Comparison of ENCODE assay signal across 8 cellular contexts in the genomic region with DNA sequence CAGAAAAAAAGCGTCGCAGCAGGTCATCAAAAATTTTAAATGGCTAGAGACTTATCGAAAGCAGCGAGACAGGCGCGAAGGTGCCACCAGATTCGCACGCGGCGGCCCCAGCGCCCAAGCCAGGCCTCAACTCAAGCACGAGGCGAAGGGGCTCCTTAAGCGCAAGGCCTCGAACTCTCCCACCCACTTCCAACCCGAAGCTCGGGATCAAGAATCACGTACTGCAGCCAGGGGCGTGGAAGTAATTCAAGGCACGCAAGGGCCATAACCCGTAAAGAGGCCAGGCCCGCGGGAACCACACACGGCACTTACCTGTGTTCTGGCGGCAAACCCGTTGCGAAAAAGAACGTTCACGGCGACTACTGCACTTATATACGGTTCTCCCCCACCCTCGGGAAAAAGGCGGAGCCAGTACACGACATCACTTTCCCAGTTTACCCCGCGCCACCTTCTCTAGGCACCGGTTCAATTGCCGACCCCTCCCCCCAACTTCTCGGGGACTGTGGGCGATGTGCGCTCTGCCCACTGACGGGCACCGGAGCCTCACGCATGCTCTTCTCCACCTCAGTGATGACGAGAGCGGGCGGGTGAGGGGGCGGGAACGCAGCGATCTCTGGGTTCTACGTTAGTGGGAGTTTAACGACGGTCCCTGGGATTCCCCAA. TPM values are rescaled to one million over a fixed set of nuclear protein-coding genes. Genes with fewer than 3 reads are reported as not detected.
DNase-seq lines count a peak whose midpoint lies in the region; FAIRE-seq and TF ChIP-seq lines count a peak whose summit lies in the region.

A gene (minus strand): TSS at position 345 of the 663 bp plus-strand sequence. CDS start 1,006 bp downstream, outside the sequence.

- H3K27ac Mint-ChIP-seq in activated naive CD4-positive, alpha-beta T cell treated with anti-CD3 and anti-CD28 coated beads for 36 hours = peak within 1 kb of the TSS; percentile 99

- FAIRE-seq in frontal cortex (lab: Jason Lieb, UNC) = no peak

- H3K9me3 ChIP-seq in HEK293 (ENCODE audit: control insufficient read depth, insufficient read depth, low read depth, low read length) = no peaks in the 10 kb centered on the region
- no peaks in the 10 kb centered on the region for H3K9me3 ChIP-seq in neutrophil

- no peaks in the 10 kb centered on the region for H3K4me1 ChIP-seq in HEK293 (ENCODE audit: control insufficient read depth, insufficient read depth, low read length)
- peaks cover 54 to 60% of the 10 kb centered on the region in 2 experiments for H3K4me1 ChIP-seq in neutrophil (ENCODE audit: control insufficient read depth in 1 of 2, insufficient read depth in 1 of 2, low read depth in 1 of 2, low read length in 1 of 2)

- intact Hi-C loops in activated naive CD4-positive, alpha-beta T cell treated with anti-CD3 and anti-CD28 coated beads for 36 hours (cut with micrococcal nuclease) = loop anchor here (1.0 to 5.0 kb wide), 12 partner anchors 39 to 1764 kb away; a partner anchor contains a TSS

- CTCF ChIA-PET in HEK293 (lab: Yijun Ruan, JAX) = interaction anchor here (1.0 to 3.0 kb wide), 6 partner anchors 13 to 132 kb away, joined by 3 to 19 read pairs (median 5); a partner anchor contains a TSS
- CTCF ChIA-PET in activated naive CD4-positive, alpha-beta T cell treated with anti-CD3 and anti-CD28 coated beads for 36 hours (lab: Charles Lee) = interaction anchor here (0.6 to 3.4 kb wide), 8 partner anchors 12 to 132 kb away, joined by 3 to 16 read pairs (median 4); a partner anchor contains a TSS

- H3K4me3 ChIP-seq in HEK293 (ENCODE audit: low read depth, low read length) = peak within 1 kb of the TSS; percentile 80
- H3K4me3 ChIP-seq in neutrophil (ENCODE audit: low read depth in 1 of 2, low read length in 1 of 2) = peak within 1 kb of the TSS; percentile 88 to 98

- H3K4me3 Mint-ChIP-seq in activated naive CD4-positive, alpha-beta T cell treated with anti-CD3 and anti-CD28 coated beads for 36 hours = peak within 1 kb of the TSS; percentile 93

- peak; percentile 20; the same call in 1 of the 2 replicates for TF ChIP-seq CTCF in HEK293 (tag by site-specific recombination; IDR thresholded peaks at IDR 0.05)
- TF ChIP-seq CTCF in neutrophil (IDR thresholded peaks at IDR 0.05) = peak; percentile 46

- peaks cover 47% of the 10 kb centered on the region for H3K36me3 Mint-ChIP-seq in activated naive CD4-positive, alpha-beta T cell treated with anti-CD3 and anti-CD28 coated beads for 36 hours (ENCODE audit: low read depth)

- H3K27me3 Mint-ChIP-seq in activated naive CD4-positive, alpha-beta T cell treated with anti-CD3 and anti-CD28 coated beads for 36 hours (ENCODE audit: low read depth) = peaks cover 4% of the 10 kb centered on the region

- H3K36me3 ChIP-seq in HEK293 (ENCODE audit: control insufficient read depth in 2 of 2, insufficient read depth in 1 of 2, low read length in 2 of 2) = peaks cover 6 to 49% of the 10 kb centered on the region in 2 experiments; a peak in 2 of 3 replicates
- peaks cover 35% of the 10 kb centered on the region for H3K36me3 ChIP-seq in neutrophil

- no peaks in the 10 kb centered on the region for H3K9me3 Mint-ChIP-seq in activated naive CD4-positive, alpha-beta T cell treated with anti-CD3 and anti-CD28 coated beads for 36 hours

- DNase-seq in GDM1 (lab: John Stamatoyannopoulos, UW) (peak; percentile 99), MV-4-11 (lab: John Stamatoyannopoulos, UW) (peak; percentile 99), SK-N-DZ (ENCODE audit: low spot score) (peak; percentile 99), frontal cortex (ENCODE audit: low spot score in 2 of 2) (peak; percentile 91 to 95), substantia nigra (lab: John Stamatoyannopoulos, UW) (peak; percentile 93 to 100 (median 99))
- peak; percentile 100 for DNase-seq in activated naive CD4-positive, alpha-beta T cell treated with anti-CD3 and anti-CD28 coated beads for 36 hours

- POLR2A ChIA-PET in HEK293 (lab: Yijun Ruan, JAX) = interaction anchor here (0.5 to 5.9 kb wide), 41 partner anchors 9 to 1723 kb away, joined by 3 to 88 read pairs (median 4); a partner anchor contains a TSS

- H3K27ac ChIP-seq in HEK293 (ENCODE audit: extremely low read depth, low read depth, low read length) (peak within 1 kb of the TSS; percentile 94), neutrophil (peak within 1 kb of the TSS; percentile 95), substantia nigra (ENCODE audit: low read depth, low read length, poor library complexity, severe bottlenecking) (peak within 1 kb of the TSS; percentile 98)

- H3K4me1 Mint-ChIP-seq in activated naive CD4-positive, alpha-beta T cell treated with anti-CD3 and anti-CD28 coated beads for 36 hours (ENCODE audit: low read depth) = peaks cover 33% of the 10 kb centered on the region

- H3K27me3 ChIP-seq in neutrophil = no peaks in the 10 kb centered on the region

TF ChIP-seq in HEK293, 187 proteins besides CTCF, POLR2A, EP300 and RAD21 (continues in another document):
- no peak for TF ChIP-seq ZNF214 (tag by site-specific recombination; IDR thresholded peaks at IDR 0.05; ENCODE audit: borderline replicate concordance)
- TF ChIP-seq ZNF324 (tag by site-specific recombination; IDR thresholded peaks at IDR 0.05) = peak; percentile 78
- peak; percentile 58; the same call in 1 of the 2 replicates for TF ChIP-seq ZNF768 (tag by site-specific recombination; IDR thresholded peaks at IDR 0.05)
- TF ChIP-seq, protein P1, sequence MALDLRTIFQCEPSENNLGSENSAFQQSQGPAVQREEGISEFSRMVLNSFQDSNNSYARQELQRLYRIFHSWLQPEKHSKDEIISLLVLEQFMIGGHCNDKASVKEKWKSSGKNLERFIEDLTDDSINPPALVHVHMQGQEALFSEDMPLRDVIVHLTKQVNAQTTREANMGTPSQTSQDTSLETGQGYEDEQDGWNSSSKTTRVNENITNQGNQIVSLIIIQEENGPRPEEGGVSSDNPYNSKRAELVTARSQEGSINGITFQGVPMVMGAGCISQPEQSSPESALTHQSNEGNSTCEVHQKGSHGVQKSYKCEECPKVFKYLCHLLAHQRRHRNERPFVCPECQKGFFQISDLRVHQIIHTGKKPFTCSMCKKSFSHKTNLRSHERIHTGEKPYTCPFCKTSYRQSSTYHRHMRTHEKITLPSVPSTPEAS (tag by site-specific recombination; IDR thresholded peaks at IDR 0.05) = peak; percentile 40
- TF ChIP-seq, protein P2, sequence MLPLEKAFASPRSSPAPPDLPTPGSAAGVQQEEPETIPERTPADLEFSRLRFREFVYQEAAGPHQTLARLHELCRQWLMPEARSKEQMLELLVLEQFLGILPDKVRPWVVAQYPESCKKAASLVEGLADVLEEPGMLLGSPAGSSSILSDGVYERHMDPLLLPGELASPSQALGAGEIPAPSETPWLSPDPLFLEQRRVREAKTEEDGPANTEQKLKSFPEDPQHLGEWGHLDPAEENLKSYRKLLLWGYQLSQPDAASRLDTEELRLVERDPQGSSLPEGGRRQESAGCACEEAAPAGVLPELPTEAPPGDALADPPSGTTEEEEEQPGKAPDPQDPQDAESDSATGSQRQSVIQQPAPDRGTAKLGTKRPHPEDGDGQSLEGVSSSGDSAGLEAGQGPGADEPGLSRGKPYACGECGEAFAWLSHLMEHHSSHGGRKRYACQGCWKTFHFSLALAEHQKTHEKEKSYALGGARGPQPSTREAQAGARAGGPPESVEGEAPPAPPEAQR (tag by site-specific recombination; IDR thresholded peaks at IDR 0.05) = 0 out of 2 replicates have a peak, but pooled peaks have one; percentile 36
- 0 out of 2 replicates have a peak, but pooled peaks have one; percentile 16 for TF ChIP-seq BCL11B (tag by site-specific recombination; IDR thresholded peaks at IDR 0.05; ENCODE audit: low read depth)
- no peak for TF ChIP-seq ZNF747 (tag by site-specific recombination; IDR thresholded peaks at IDR 0.05)
- 0 out of 2 replicates have a peak, but pooled peaks have one; percentile 51 for TF ChIP-seq HOXD13 (CRISPR knock-in tag; IDR thresholded peaks at IDR 0.05; ENCODE audit: borderline replicate concordance)
- TF ChIP-seq ZFP41 (tag by site-specific recombination; IDR thresholded peaks at IDR 0.05; ENCODE audit: borderline replicate concordance) = peak; percentile 92; the same call in 1 of the 2 replicates
- peak; percentile 51; the same call in 1 of the 2 replicates for TF ChIP-seq ZNF394 (tag by site-specific recombination; IDR thresholded peaks at IDR 0.05; ENCODE audit: borderline replicate concordance)
- peak; percentile 82 for TF ChIP-seq SP7 (tag by site-specific recombination; IDR thresholded peaks at IDR 0.05)
- TF ChIP-seq, protein P3, sequence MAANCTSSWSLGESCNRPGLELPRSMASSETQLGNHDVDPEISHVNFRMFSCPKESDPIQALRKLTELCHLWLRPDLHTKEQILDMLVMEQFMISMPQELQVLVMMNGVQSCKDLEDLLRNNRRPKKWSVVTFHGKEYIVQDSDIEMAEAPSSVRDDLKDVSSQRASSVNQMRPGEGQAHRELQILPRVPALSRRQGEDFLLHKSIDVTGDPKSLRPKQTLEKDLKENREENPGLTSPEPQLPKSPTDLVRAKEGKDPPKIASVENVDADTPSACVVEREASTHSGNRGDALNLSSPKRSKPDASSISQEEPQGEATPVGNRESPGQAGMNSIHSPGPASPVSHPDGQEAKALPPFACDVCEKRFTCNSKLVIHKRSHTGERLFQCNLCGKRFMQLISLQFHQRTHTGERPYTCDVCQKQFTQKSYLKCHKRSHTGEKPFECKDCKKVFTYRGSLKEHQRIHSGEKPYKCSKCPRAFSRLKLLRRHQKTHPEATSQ (tag by site-specific recombination; IDR thresholded peaks at IDR 0.05) = no peak
- TF ChIP-seq, protein P4, sequence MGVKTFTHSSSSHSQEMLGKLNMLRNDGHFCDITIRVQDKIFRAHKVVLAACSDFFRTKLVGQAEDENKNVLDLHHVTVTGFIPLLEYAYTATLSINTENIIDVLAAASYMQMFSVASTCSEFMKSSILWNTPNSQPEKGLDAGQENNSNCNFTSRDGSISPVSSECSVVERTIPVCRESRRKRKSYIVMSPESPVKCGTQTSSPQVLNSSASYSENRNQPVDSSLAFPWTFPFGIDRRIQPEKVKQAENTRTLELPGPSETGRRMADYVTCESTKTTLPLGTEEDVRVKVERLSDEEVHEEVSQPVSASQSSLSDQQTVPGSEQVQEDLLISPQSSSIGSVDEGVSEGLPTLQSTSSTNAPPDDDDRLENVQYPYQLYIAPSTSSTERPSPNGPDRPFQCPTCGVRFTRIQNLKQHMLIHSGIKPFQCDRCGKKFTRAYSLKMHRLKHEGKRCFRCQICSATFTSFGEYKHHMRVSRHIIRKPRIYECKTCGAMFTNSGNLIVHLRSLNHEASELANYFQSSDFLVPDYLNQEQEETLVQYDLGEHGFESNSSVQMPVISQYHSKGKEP (tag by site-specific recombination; IDR thresholded peaks at IDR 0.05) = no peak
- TF ChIP-seq ZNF239 (tag by site-specific recombination; IDR thresholded peaks at IDR 0.05) = peak; percentile 77; the same call in 1 of the 2 replicates
- no peak for TF ChIP-seq ZNF473 (tag by site-specific recombination; IDR thresholded peaks at IDR 0.05)

RNA-seq across cellular contexts. Expression of the gene that starts here (rescaled TPM):
- polyA plus RNA-seq in SK-N-DZ (2014; cell fraction: cytosol; rRNA removed) = 8,920 and 9,808 TPM in 2 replicates
- 3,279 and 4,441 TPM in 2 replicates for polyA plus RNA-seq in SK-N-DZ (2014; cell fraction: nucleus; rRNA removed)
- total RNA-seq in activated naive CD4-positive, alpha-beta T cell treated with anti-CD3 and anti-CD28 coated beads for 36 hours = over 10,000 TPM; 18,342 to 18,732 TPM
- 20,614 TPM for total RNA-seq in frontal cortex

Comparison
In these comparisons a context has a peak if more than half of its experiments do, and no peak if none do; other contexts are left out.
1. Peak in every context shown above with its lines: DNase-seq, H3K4me3 ChIP-seq and H3K27ac ChIP-seq.